Comparison of ENCODE assay signal across 11 cellular contexts in the genomic region with DNA sequence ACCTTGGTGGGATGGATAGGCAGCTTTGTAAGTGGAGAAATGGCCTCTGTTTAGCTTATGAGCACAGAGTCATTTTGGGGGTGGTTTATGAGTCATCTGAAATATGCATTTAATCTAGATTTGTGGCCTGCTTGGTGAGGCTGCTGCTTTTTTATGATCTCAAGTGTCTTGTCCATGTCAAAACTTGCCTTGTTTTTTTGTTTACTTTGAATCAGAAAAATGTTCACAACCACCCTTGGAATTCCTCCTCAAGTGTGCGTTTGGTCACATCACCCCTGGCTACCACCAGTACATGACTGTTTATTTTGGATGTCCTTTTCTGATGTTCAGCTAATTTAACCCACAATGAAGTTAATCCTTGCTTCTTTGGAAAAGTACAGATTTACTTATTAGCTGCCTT.
A peak's percentile ranks its signal among the peaks of the same experiment; 100 is the strongest.
DNase-seq lines count a peak whose midpoint lies in the region; ATAC-seq and TF ChIP-seq lines count a peak whose summit lies in the region.
"Had no signal": no experiment of that assay in that cellular context is flagged by ENCODE, and none has a peak within 500 bp of the region (broad histone marks: within the 10 kb centered on the region; RNA-seq: fewer than 3 reads in every experiment).

No MANE protein-coding gene starts in this region.

- peak overlapping the region; percentile 4 for H3K27ac Mint-ChIP-seq in activated T-cell treated with anti-CD3 and anti-CD28 coated beads, Interleukin-2, amount 50 U/mL, for 24 hours
- no peak overlapping the region for H3K27ac Mint-ChIP-seq in stimulated activated naive CD8-positive, alpha-beta T cell treated with anti-CD3 and anti-CD28 coated beads, Interleukin-15, amount 100 ng/mL, for 72 hours

- peak; percentile 85 for ATAC-seq in stimulated activated naive CD8-positive, alpha-beta T cell treated with anti-CD3 and anti-CD28 coated beads, Interleukin-15, amount 100 ng/mL, for 72 hours

- H3K27me3 Mint-ChIP-seq in activated T-cell treated with anti-CD3 and anti-CD28 coated beads, Interleukin-2, amount 50 U/mL, for 24 hours: no peaks in the 10 kb centered on the region
- H3K27me3 Mint-ChIP-seq in stimulated activated naive CD8-positive, alpha-beta T cell treated with anti-CD3 and anti-CD28 coated beads, Interleukin-15, amount 100 ng/mL, for 72 hours: no peaks in the 10 kb centered on the region

- peaks cover 39% of the 10 kb centered on the region for H3K4me1 Mint-ChIP-seq in activated T-cell treated with anti-CD3 and anti-CD28 coated beads, Interleukin-2, amount 50 U/mL, for 24 hours (ENCODE audit: low read depth)
- H3K4me1 Mint-ChIP-seq in stimulated activated naive CD8-positive, alpha-beta T cell treated with anti-CD3 and anti-CD28 coated beads, Interleukin-15, amount 100 ng/mL, for 72 hours: peaks cover 16% of the 10 kb centered on the region

- H3K27ac ChIP-seq in fibroblast of lung (ENCODE audit: insufficient read depth, low read length): peak overlapping the region; percentile 0

- no peaks in the 10 kb centered on the region for H3K9me3 ChIP-seq in fibroblast of lung (ENCODE audit: control insufficient read depth, insufficient read depth, low read depth, low read length)
- H3K9me3 ChIP-seq: Caco-2 had no signal

- H3K27me3 ChIP-seq in fibroblast of lung (ENCODE audit: control insufficient read depth, insufficient read depth, low read length): no peaks in the 10 kb centered on the region

- TF ChIP-seq CTCF in fibroblast of lung (conservative IDR thresholded peaks at IDR 0.05 in 1 of 2, IDR thresholded peaks at IDR 0.05 in 1 of 2; ENCODE audit: low read depth in 1 of 2, low read length in 2 of 2): no peak

- DNase-seq in activated T-cell treated with anti-CD3 and anti-CD28 coated beads, Interleukin-2, amount 50 U/mL, for 24 hours: no peak
- DNase-seq in activated T-cell treated with anti-CD3 and anti-CD28 coated beads, Interleukin-2, amount 50 U/mL, for 48 hours: no peak
- DNase-seq in RKO (ENCODE audit: low spot score) (peak; percentile 18), fibroblast of lung (ENCODE audit: low read depth in 2 of 2) (peak; percentile 89 to 95), NCI-H187 (lab: John Stamatoyannopoulos, UW) (no peak), COLO668 (lab: John Stamatoyannopoulos, UW; ENCODE audit: unreplicated experiment) (no peak), CD1c-positive myeloid dendritic cell (ENCODE audit: extremely low spot score) (no peak)
- DNase-seq in stimulated activated naive CD8-positive, alpha-beta T cell treated with anti-CD3 and anti-CD28 coated beads, Interleukin-15, amount 100 ng/mL, for 72 hours: no peak
- DNase-seq: activated CD4-positive, alpha-beta T cell treated with anti-CD3 and anti-CD28 coated beads, Interleukin-2, amount 50 U/mL, for 1 hour; stimulated activated CD4-positive, alpha-beta T cell treated with anti-CD3 and anti-CD28 coated beads, Interleukin-4, amount 100 ng/mL, for 4 hours had no signal

- H3K9ac ChIP-seq in fibroblast of lung (ENCODE audit: insufficient read depth, low read length): no peak overlapping the region

- peak overlapping the region in 1 of 4 experiments; percentile 12 for H3K4me3 ChIP-seq in fibroblast of lung (replicated peaks in 1 of 4; ENCODE audit: control extremely low read depth in 1 of 4, insufficient read depth in 1 of 4, low read depth in 3 of 4, low read length in 4 of 4)

- no peaks in the 10 kb centered on the region for H3K79me2 ChIP-seq in fibroblast of lung (ENCODE audit: control insufficient read depth, insufficient read depth, low read length)

- H3K4me2 ChIP-seq in fibroblast of lung (ENCODE audit: extremely low read depth, insufficient read depth, low read length): peak overlapping the region; percentile 61

- H3K36me3 Mint-ChIP-seq in activated T-cell treated with anti-CD3 and anti-CD28 coated beads, Interleukin-2, amount 50 U/mL, for 24 hours (ENCODE audit: low read depth): no peaks in the 10 kb centered on the region

- H3K36me3 ChIP-seq in fibroblast of lung (ENCODE audit: control insufficient read depth, insufficient read depth, low read length): no peaks in the 10 kb centered on the region

- H3K4me3 Mint-ChIP-seq in activated T-cell treated with anti-CD3 and anti-CD28 coated beads, Interleukin-2, amount 50 U/mL, for 24 hours: no peak overlapping the region
- H3K4me3 Mint-ChIP-seq in stimulated activated naive CD8-positive, alpha-beta T cell treated with anti-CD3 and anti-CD28 coated beads, Interleukin-15, amount 100 ng/mL, for 72 hours: no peak overlapping the region

- H4K20me1 ChIP-seq in fibroblast of lung (ENCODE audit: control insufficient read depth, extremely low read depth, insufficient read depth, low read length): no peaks in the 10 kb centered on the region

- peaks cover 12% of the 10 kb centered on the region for H3K4me1 ChIP-seq in fibroblast of lung (ENCODE audit: control insufficient read depth, extremely low read depth, insufficient read depth, low read length)

- H2AFZ ChIP-seq in fibroblast of lung (ENCODE audit: low read length): no peak overlapping the region

- no peaks in the 10 kb centered on the region for H3K9me3 Mint-ChIP-seq in activated T-cell treated with anti-CD3 and anti-CD28 coated beads, Interleukin-2, amount 50 U/mL, for 24 hours
- no peaks in the 10 kb centered on the region for H3K9me3 Mint-ChIP-seq in stimulated activated naive CD8-positive, alpha-beta T cell treated with anti-CD3 and anti-CD28 coated beads, Interleukin-15, amount 100 ng/mL, for 72 hours

Comparison
In these comparisons a context has a peak if more than half of its experiments do, and no peak if none do; other contexts are left out.
1. DNase-seq: peak in RKO (single experiment) and fibroblast of lung (2 of 2); none in activated T-cell treated with anti-CD3 and anti-CD28 coated beads, Interleukin-2, amount 50 U/mL, for 24 hours (single experiment), activated T-cell treated with anti-CD3 and anti-CD28 coated beads, Interleukin-2, amount 50 U/mL, for 48 hours (0 of 2), stimulated activated naive CD8-positive, alpha-beta T cell treated with anti-CD3 and anti-CD28 coated beads, Interleukin-15, amount 100 ng/mL, for 72 hours (0 of 2), NCI-H187 (0 of 2), COLO668 (single experiment) and CD1c-positive myeloid dendritic cell (single experiment).